ENCODE assay signal across 28 cellular contexts in the genomic region with DNA sequence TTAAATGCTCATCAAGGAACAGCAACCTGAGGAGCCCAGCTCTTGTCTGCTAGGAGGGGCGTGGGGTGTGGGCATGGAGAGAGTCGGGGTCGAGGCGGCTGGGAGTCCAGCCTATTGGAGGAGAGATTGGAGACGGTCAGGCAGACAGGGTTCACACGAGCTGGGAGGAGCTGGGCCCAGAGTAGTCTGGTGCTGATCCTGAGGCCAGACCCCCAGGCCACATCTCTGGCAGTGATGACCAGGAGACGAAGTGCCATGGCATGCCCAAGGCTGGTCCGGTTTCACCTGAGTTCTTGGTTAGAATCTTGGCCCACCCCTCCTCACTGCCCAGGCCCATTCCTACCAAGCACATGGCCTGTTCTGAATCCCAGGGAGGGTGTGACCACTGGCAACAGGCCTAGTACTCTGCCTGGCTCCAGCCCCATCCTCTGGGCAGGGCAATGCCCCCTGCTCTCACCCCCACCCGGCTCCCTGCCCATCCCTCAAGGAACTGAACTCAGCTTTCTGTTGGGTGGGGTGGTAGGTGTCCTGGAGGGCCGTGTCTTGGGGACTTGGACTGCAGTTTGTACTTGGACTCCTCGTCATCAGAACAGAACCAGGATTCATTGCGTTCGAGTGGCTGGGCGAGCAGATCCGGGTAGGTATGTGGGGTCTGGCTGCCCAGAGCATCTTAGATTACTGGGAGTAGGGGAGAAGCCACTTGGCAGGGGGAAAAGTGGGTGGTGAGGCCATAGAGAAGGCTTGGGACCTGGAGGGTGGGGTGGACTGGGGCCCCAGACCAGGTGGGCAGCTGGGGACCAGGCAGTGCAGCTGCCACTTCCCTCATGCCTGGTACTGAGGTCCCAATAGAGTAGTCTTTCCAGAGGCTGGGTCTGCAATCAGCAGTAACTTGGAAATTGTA. TPM values are rescaled to one million over a fixed set of nuclear protein-coding genes. Genes with fewer than 3 reads are reported as not detected.
DNase-seq lines count a peak whose midpoint lies in the region; ATAC-seq and TF ChIP-seq lines count a peak whose summit lies in the region.
"Had no signal": no experiment of that assay in that cellular context is flagged by ENCODE, and none has a peak within 500 bp of the region (broad histone marks: within the 10 kb centered on the region; RNA-seq: fewer than 3 reads in every experiment).

No MANE protein-coding gene starts in this region.

- no peaks in the 10 kb centered on the region; the same call in 2 of the 3 replicates for H3K9me3 Mint-ChIP-seq in GM23338
- H3K9me3 Mint-ChIP-seq: activated naive CD4-positive, alpha-beta T cell treated with anti-CD3 and anti-CD28 coated beads, Interleukin-2, amount 10 ng/mL, durations not matched to agents 7 days and 5 days had no signal

- H4K12ac ChIP-seq in trophoblast cell (ENCODE audit: low read depth, low read length), result no peak overlapping the region

- peak overlapping the region; percentile 5 for H2BK5ac ChIP-seq in trophoblast cell (ENCODE audit: low read depth, low read length, poor library complexity)

- H3K4me2 ChIP-seq in trophoblast cell (ENCODE audit: low read length) (no peak overlapping the region), GM23338 (no peak overlapping the region)
- H3K4me2 ChIP-seq: SK-N-SH had no signal

- H3K27ac Mint-ChIP-seq in GM23338, result no peak overlapping the region
- H3K27ac Mint-ChIP-seq: activated naive CD4-positive, alpha-beta T cell treated with anti-CD3 and anti-CD28 coated beads, Interleukin-2, amount 10 ng/mL, durations not matched to agents 7 days and 5 days; memory B cell; T-helper 17 cell had no signal

- H3K36me3 ChIP-seq in left ventricle myocardium inferior, result no peaks in the 10 kb centered on the region
- no peaks in the 10 kb centered on the region for H3K36me3 ChIP-seq in trophoblast cell (ENCODE audit: control insufficient read depth in 1 of 2, insufficient read depth in 2 of 2, low read length in 2 of 2)
- no peaks in the 10 kb centered on the region for H3K36me3 ChIP-seq in aorta (ENCODE audit: control insufficient read depth in 1 of 2, insufficient read depth in 2 of 2, low read length in 1 of 2)
- H3K36me3 ChIP-seq in GM23338 (ENCODE audit: insufficient read depth), result no peaks in the 10 kb centered on the region
- H3K36me3 ChIP-seq: prostate gland had no signal

- H3K4me1 Mint-ChIP-seq in GM23338, result peaks cover 10% of the 10 kb centered on the region
- H3K4me1 Mint-ChIP-seq: activated naive CD4-positive, alpha-beta T cell treated with anti-CD3 and anti-CD28 coated beads, Interleukin-2, amount 10 ng/mL, durations not matched to agents 7 days and 5 days; CD4-positive, CD25-positive, alpha-beta regulatory T cell; memory B cell; T-helper 17 cell had no signal

- ATAC-seq in Right ventricle myocardium inferior (peak; percentile 27), aorta (ENCODE audit: low FRiP score) (peak; percentile 12), GM23338 (no peak)
- ATAC-seq: activated CD4-positive, CD25-positive, alpha-beta regulatory T cell treated with anti-CD3 and anti-CD28 coated beads, Interleukin-2, amount 50 U/mL, for 24 hours; HCT116; T-helper 17 cell had no signal

- H3K18ac ChIP-seq in trophoblast cell (ENCODE audit: low read length), result peak overlapping the region; percentile 58

- H3K4me1 ChIP-seq in left ventricle myocardium inferior, result peaks cover 41% of the 10 kb centered on the region
- peaks cover 19 to 21% of the 10 kb centered on the region in 2 experiments for H3K4me1 ChIP-seq in trophoblast cell (ENCODE audit: control insufficient read depth in 1 of 2, insufficient read depth in 2 of 2, low read length in 2 of 2)
- peaks cover 0 to 4% of the 10 kb centered on the region in 2 donors for H3K4me1 ChIP-seq in aorta (ENCODE audit: control insufficient read depth in 1 of 2, insufficient read depth in 2 of 2, low read length in 2 of 2)
- H3K4me1 ChIP-seq in GM23338 (ENCODE audit: insufficient read depth), result no peaks in the 10 kb centered on the region
- H3K4me1 ChIP-seq: prostate gland had no signal

- no peak overlapping the region for H3K23ac ChIP-seq in trophoblast cell (ENCODE audit: low read length)

- H3K36me3 Mint-ChIP-seq in GM23338 (ENCODE audit: low read depth), result no peaks in the 10 kb centered on the region
- H3K36me3 Mint-ChIP-seq: activated naive CD4-positive, alpha-beta T cell treated with anti-CD3 and anti-CD28 coated beads, Interleukin-2, amount 10 ng/mL, durations not matched to agents 7 days and 5 days; CD4-positive, CD25-positive, alpha-beta regulatory T cell had no signal

- H3K79me1 ChIP-seq in trophoblast cell (ENCODE audit: low read length), result peaks cover 18% of the 10 kb centered on the region

- peak overlapping the region; percentile 11 for H4K8ac ChIP-seq in trophoblast cell (ENCODE audit: low read depth, low read length)

- no peaks in the 10 kb centered on the region for H3K79me2 ChIP-seq in trophoblast cell (ENCODE audit: control insufficient read depth, insufficient read depth, low read length, poor library complexity)
- H3K79me2 ChIP-seq in GM23338 (replicated peaks; ENCODE audit: insufficient read depth), result no peaks in the 10 kb centered on the region

- TF ChIP-seq CTCF in left ventricle myocardium inferior (IDR thresholded peaks at IDR 0.05; ENCODE audit: borderline replicate concordance) (no peak), GM23338 (conservative IDR thresholded peaks at IDR 0.05; ENCODE audit: low read depth in 2 of 2) (no peak)

- H3K27me3 ChIP-seq in left ventricle myocardium inferior (ENCODE audit: low read depth), result no peaks in the 10 kb centered on the region
- no peaks in the 10 kb centered on the region for H3K27me3 ChIP-seq in trophoblast cell (ENCODE audit: insufficient read depth, low read length)
- no peaks in the 10 kb centered on the region for H3K27me3 ChIP-seq in aorta (ENCODE audit: control insufficient read depth in 1 of 2, insufficient read depth in 2 of 2, low read length in 1 of 2)
- H3K27me3 ChIP-seq in GM23338 (ENCODE audit: insufficient read depth), result no peaks in the 10 kb centered on the region

- H2BK120ac ChIP-seq in trophoblast cell (ENCODE audit: insufficient read depth, low read length, poor library complexity), result peak overlapping the region; percentile 37

- peaks cover 4% of the 10 kb centered on the region for H3K27me3 Mint-ChIP-seq in GM23338 (ENCODE audit: insufficient read depth, low read depth, poor library complexity)
- H3K27me3 Mint-ChIP-seq: T-helper 17 cell had no signal

- H3K14ac ChIP-seq in trophoblast cell (ENCODE audit: low read length), result peak overlapping the region; percentile 21

- peak overlapping the region; percentile 23 for H3K4ac ChIP-seq in trophoblast cell (ENCODE audit: low read depth, low read length)

- H3K9ac ChIP-seq in trophoblast cell (ENCODE audit: low read length), result no peak overlapping the region
- H3K9ac ChIP-seq: SK-N-SH had no signal

- intact Hi-C loops in Right ventricle myocardium inferior (cut with DNase I) (no loop called here), cardiac septum (cut with DNase I) (no loop called here), left ventricle myocardium inferior (cut with micrococcal nuclease) (no loop called here), aorta (cut with DNase I) (no loop called here)

- H2BK12ac ChIP-seq in trophoblast cell (ENCODE audit: low read length), result peak overlapping the region; percentile 52

- peak overlapping the region; percentile 59 for H4K91ac ChIP-seq in trophoblast cell (ENCODE audit: low read depth, low read length)

- DNase-seq in Right ventricle myocardium inferior (ENCODE audit: missing footprints) (no peak), cardiac septum (ENCODE audit: low spot score) (no peak), left ventricle myocardium inferior (no peak), trophoblast cell (no peak), aorta (peak in 1 of 2 donors; percentile 66), GM23338 (ENCODE audit: low spot score) (no peak), NCI-H748 (lab: John Stamatoyannopoulos, UW; ENCODE audit: unreplicated experiment) (no peak), medulla oblongata (ENCODE audit: extremely low spot score) (no peak)
- DNase-seq: activated CD4-positive, alpha-beta T cell treated with anti-CD3 and anti-CD28 coated beads, Interleukin-2, amount 50 U/mL, for 48 hours; activated naive CD4-positive, alpha-beta T cell treated with anti-CD3 and anti-CD28 coated beads, Interleukin-2, amount 10 ng/mL, durations not matched to agents 7 days and 5 days; CD4-positive, CD25-positive, alpha-beta regulatory T cell; glutamatergic neuron; Karpas-422; kidney; NCI-H1436; NCI-H2081 treated with DMSO at 0.1 percent for 48 hours; NCI-H226; NCI-H748 treated with DMSO at 0.1 percent for 48 hours; SK-N-SH; stimulated activated CD4-positive, alpha-beta T cell treated with anti-CD3 and anti-CD28 coated beads, Interleukin-2, amount 100 ng/mL, for 24 hours; T-helper 17 cell had no signal

- no peaks in the 10 kb centered on the region for H3F3A ChIP-seq in GM23338 (replicated peaks; ENCODE audit: low read depth)

- peak overlapping the region; percentile 58 for H2AK5ac ChIP-seq in trophoblast cell (ENCODE audit: low read length)

- WGBS in trophoblast cell (ENCODE audit: extremely low coverage, insufficient coverage, insufficient read length), result no CpG with 5 or more reads among the region's 15 CpGs
- 74 to 86% methylated on average over 15 of the region's 15 CpGs for WGBS in aorta, 2 donors

- no peaks in the 10 kb centered on the region for H4K20me1 ChIP-seq in GM23338 (replicated peaks; ENCODE audit: insufficient read depth)

- H3K4me3 ChIP-seq in left ventricle myocardium inferior (no peak overlapping the region), trophoblast cell (ENCODE audit: low read depth, low read length) (no peak overlapping the region), aorta (ENCODE audit: low read length in 2 of 2) (no peak overlapping the region), GM23338 (no peak overlapping the region)
- H3K4me3 ChIP-seq: prostate gland, skin epidermis had no signal

- H3K9me3 ChIP-seq in left ventricle myocardium inferior (replicated peaks) (peaks cover 6% of the 10 kb centered on the region), trophoblast cell (ENCODE audit: insufficient read depth, low read depth, low read length) (peaks cover 3% of the 10 kb centered on the region), aorta (ENCODE audit: control insufficient read depth, low read length) (no peaks in the 10 kb centered on the region)
- H3K9me3 ChIP-seq: prostate gland, SK-N-SH had no signal

- H2AFZ ChIP-seq in trophoblast cell (ENCODE audit: insufficient read depth, low read length, poor library complexity) (peak overlapping the region; percentile 11), GM23338 (no peak overlapping the region)

- no peak overlapping the region for H3K4me3 Mint-ChIP-seq in GM23338
- H3K4me3 Mint-ChIP-seq: activated naive CD4-positive, alpha-beta T cell treated with anti-CD3 and anti-CD28 coated beads, Interleukin-2, amount 10 ng/mL, durations not matched to agents 7 days and 5 days; CD4-positive, CD25-positive, alpha-beta regulatory T cell; memory B cell; T-helper 17 cell had no signal

- H3K9me2 ChIP-seq in GM23338 (ENCODE audit: insufficient read depth), result no peaks in the 10 kb centered on the region
- H3K9me2 ChIP-seq: SK-N-SH had no signal

- H3K27ac ChIP-seq in left ventricle myocardium inferior (replicated peaks) (peak overlapping the region; percentile 58), trophoblast cell (ENCODE audit: low read depth, low read length) (no peak overlapping the region), aorta (ENCODE audit: low read depth in 1 of 2, low read length in 2 of 2) (peak overlapping the region; percentile 61 to 91), GM23338 (ENCODE audit: low read depth) (no peak overlapping the region)
- H3K27ac ChIP-seq: prostate gland had no signal

RNA-seq across cellular contexts. Expression of a gene that starts 20.8 kb away (rescaled TPM):
- total RNA-seq in Right ventricle myocardium inferior, result 0.24 TPM
- total RNA-seq in cardiac septum, result 0.83 TPM
- total RNA-seq in left ventricle myocardium inferior, result 0.91 TPM
- polyA plus RNA-seq in trophoblast cell (2013), result 0.35 and 0.42 TPM in 2 replicates
- 1 to 10 TPM; 2.0 to 4.1 TPM for total RNA-seq in aorta
- 1 to 10 TPM in 1 of 2 donors, under 1 TPM in 1; 0.97 to 2.8 TPM for polyA plus RNA-seq in aorta
- total RNA-seq in GM23338 (2014; rRNA removed; shearing (Covaris generic)), result not detected in 2 replicates
- polyA plus RNA-seq in GM23338 (2016; fragmentation: Nextera tagmentation; extraction: Ambion mirVana), result not detected in 2 replicates
- total RNA-seq: A172; CD4-positive, CD25-positive, alpha-beta regulatory T cell; prostate gland; subcutaneous adipose tissue; T-helper 17 cell had no signal
- polyA plus RNA-seq: CD4-positive, CD25-positive, alpha-beta regulatory T cell; SK-N-SH had no signal

Comparison
In these comparisons a context has a peak if more than half of its experiments do, and no peak if none do; other contexts are left out.
1. H3K27ac ChIP-seq: peak in left ventricle myocardium inferior (single experiment) and aorta (2 of 2); none in trophoblast cell (single experiment) and GM23338 (single experiment).